1 cellular context compared by ENCODE assay signal in the genomic region with DNA sequence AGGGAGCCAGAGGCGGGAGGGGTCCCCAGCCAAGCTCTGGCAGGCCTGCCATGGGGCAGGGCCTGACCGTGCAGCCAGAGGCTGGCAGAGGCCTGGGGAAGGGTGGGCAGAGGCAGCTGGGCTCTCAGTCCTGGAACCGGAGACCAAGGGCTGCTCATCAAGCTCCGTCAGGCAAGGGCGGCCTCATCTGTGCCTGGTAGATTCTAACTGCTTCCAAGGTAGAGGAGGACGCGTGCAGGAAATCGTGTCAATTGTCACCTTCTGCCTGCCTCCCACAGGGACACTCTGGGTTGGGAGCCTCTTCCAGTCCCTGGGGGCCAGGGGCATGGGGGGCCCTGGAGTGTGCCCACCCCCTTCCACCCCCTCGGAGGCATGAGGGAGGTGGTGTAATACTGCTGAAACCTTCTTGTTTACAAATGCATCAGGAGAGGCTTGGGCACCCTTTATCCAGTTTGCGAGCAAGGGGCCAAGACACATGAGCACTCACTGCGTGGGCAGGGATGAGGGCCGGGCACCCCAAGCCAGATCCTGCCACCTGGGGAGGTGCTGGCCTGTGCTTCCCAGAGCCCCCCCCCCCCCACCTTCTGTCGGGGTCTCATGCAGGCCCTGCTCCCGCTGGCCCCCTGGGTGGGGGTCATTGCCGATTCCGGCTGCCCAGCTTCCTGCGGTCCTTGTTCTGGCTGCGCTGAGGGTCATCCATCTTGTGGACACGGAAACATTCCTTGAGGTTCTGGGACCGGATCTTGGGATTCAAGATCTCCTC.
TF ChIP-seq lines count a peak whose summit lies in the region.

No MANE protein-coding gene starts in this region.

TF ChIP-seq in SK-N-SH treated with all-trans-retinoic acid at 6 μM for 48 hours, 23 proteins besides CTCF, POLR2A, EP300 and RAD21 (continued from another document):
- TF ChIP-seq, protein P1, sequence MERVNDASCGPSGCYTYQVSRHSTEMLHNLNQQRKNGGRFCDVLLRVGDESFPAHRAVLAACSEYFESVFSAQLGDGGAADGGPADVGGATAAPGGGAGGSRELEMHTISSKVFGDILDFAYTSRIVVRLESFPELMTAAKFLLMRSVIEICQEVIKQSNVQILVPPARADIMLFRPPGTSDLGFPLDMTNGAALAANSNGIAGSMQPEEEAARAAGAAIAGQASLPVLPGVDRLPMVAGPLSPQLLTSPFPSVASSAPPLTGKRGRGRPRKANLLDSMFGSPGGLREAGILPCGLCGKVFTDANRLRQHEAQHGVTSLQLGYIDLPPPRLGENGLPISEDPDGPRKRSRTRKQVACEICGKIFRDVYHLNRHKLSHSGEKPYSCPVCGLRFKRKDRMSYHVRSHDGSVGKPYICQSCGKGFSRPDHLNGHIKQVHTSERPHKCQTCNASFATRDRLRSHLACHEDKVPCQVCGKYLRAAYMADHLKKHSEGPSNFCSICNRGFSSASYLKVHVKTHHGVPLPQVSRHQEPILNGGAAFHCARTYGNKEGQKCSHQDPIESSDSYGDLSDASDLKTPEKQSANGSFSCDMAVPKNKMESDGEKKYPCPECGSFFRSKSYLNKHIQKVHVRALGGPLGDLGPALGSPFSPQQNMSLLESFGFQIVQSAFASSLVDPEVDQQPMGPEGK (CRISPR knock-in tag; IDR thresholded peaks at IDR 0.05; ENCODE audit: borderline replicate concordance), result no peak
- TF ChIP-seq, protein P2, sequence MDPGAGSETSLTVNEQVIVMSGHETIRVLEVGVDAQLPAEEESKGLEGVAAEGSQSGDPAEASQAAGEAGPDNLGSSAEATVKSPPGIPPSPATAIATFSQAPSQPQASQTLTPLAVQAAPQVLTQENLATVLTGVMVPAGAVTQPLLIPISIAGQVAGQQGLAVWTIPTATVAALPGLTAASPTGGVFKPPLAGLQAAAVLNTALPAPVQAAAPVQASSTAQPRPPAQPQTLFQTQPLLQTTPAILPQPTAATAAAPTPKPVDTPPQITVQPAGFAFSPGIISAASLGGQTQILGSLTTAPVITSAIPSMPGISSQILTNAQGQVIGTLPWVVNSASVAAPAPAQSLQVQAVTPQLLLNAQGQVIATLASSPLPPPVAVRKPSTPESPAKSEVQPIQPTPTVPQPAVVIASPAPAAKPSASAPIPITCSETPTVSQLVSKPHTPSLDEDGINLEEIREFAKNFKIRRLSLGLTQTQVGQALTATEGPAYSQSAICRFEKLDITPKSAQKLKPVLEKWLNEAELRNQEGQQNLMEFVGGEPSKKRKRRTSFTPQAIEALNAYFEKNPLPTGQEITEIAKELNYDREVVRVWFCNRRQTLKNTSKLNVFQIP (CRISPR knock-in tag; IDR thresholded peaks at IDR 0.05; ENCODE audit: borderline replicate concordance, low read depth), result no peak
- TF ChIP-seq RARB (CRISPR knock-in tag; IDR thresholded peaks at IDR 0.05), result no peak
